Comparison of ENCODE assay signal across 19 cellular contexts in genomic region chr9:69468380-69468779, GRCh38.
DNase-seq lines count a peak whose midpoint lies in the region; ATAC-seq, FAIRE-seq and TF ChIP-seq lines count a peak whose summit lies in the region.
"Had no signal": no experiment of that assay in that cellular context is flagged by ENCODE, and none has a peak within 500 bp of the region (broad histone marks: within the 10 kb centered on the region; RNA-seq: fewer than 3 reads in every experiment).

No MANE protein-coding gene starts in this region.

- WGBS in liver: 32% methylated on average over 1 of the region's 1 CpG
- WGBS in HepG2 (ENCODE audit: low lambda C conversion rate): 4% methylated on average over 1 of the region's 1 CpG
- WGBS in hepatocyte (ENCODE audit: low lambda C conversion rate, missing lambda C conversion rate): 75% methylated on average over 1 of the region's 1 CpG

- H3K79me2 ChIP-seq in HepG2 (ENCODE audit: insufficient read depth, low read length) (no peaks in the 10 kb centered on the region), hepatocyte (no peaks in the 10 kb centered on the region)

- H3K4me1 Mint-ChIP-seq in osteocyte (ENCODE audit: unreplicated experiment): no peaks in the 10 kb centered on the region
- no peaks in the 10 kb centered on the region for H3K4me1 Mint-ChIP-seq in natural killer cell treated with Interleukin-12 subunit alpha and Interleukin-12 subunit beta and Interleukin-15 and Interleukin-18, amount 100 ng/mL, for 72 hours (ENCODE audit: low read depth in 2 of 2)
- H3K4me1 Mint-ChIP-seq in activated CD4-positive, alpha-beta T cell treated with anti-CD3 and anti-CD28 coated beads, Interleukin-2, amount 10 ng/mL, durations not matched to agents 7 days and 5 days: no peaks in the 10 kb centered on the region
- H3K4me1 Mint-ChIP-seq in stimulated activated memory B cell treated with anti-CD40 and anti-IgM and Interleukin-4, amounts not matched to agents 10 μg/mL and 1 μg/mL and 100 μg/mL, for 72 hours: no peaks in the 10 kb centered on the region
- H3K4me1 Mint-ChIP-seq: CD4-positive, alpha-beta memory T cell had no signal

- TF ChIP-seq CTCF in liver (IDR thresholded peaks at IDR 0.05; ENCODE audit: low read depth, low read length, missing input control): no peak
- TF ChIP-seq CTCF in HepG2 (CRISPR knock-in tag; IDR thresholded peaks at IDR 0.05): no peak
- no peak for TF ChIP-seq CTCF in hepatocyte (IDR thresholded peaks at IDR 0.05; ENCODE audit: poor library complexity)
- TF ChIP-seq CTCF in osteocyte (IDR thresholded peaks at IDR 0.05): no peak

- CTCF ChIA-PET in HepG2 (lab: Yijun Ruan, JAX; ENCODE audit: low intra/inter-chr PET ratio, low total read pairs): no interaction called here
- CTCF ChIA-PET in activated CD4-positive, alpha-beta T cell treated with anti-CD3 and anti-CD28 coated beads, Interleukin-2, amount 10 ng/mL, durations not matched to agents 7 days and 5 days (lab: Charles Lee): no interaction called here

- no peaks in the 10 kb centered on the region for H4K20me1 ChIP-seq in HepG2 (ENCODE audit: insufficient read depth, low read length)
- H4K20me1 ChIP-seq in hepatocyte (ENCODE audit: insufficient read depth, poor library complexity, severe bottlenecking): no peaks in the 10 kb centered on the region

- no peaks in the 10 kb centered on the region for H3K36me3 Mint-ChIP-seq in osteocyte (ENCODE audit: unreplicated experiment)
- no peaks in the 10 kb centered on the region for H3K36me3 Mint-ChIP-seq in natural killer cell treated with Interleukin-12 subunit alpha and Interleukin-12 subunit beta and Interleukin-15 and Interleukin-18, amount 100 ng/mL, for 72 hours
- H3K36me3 Mint-ChIP-seq in activated CD4-positive, alpha-beta T cell treated with anti-CD3 and anti-CD28 coated beads, Interleukin-2, amount 10 ng/mL, durations not matched to agents 7 days and 5 days (ENCODE audit: low read depth): no peaks in the 10 kb centered on the region
- no peaks in the 10 kb centered on the region for H3K36me3 Mint-ChIP-seq in stimulated activated memory B cell treated with anti-CD40 and anti-IgM and Interleukin-4, amounts not matched to agents 10 μg/mL and 1 μg/mL and 100 μg/mL, for 72 hours
- H3K36me3 Mint-ChIP-seq: CD14-positive monocyte; CD4-positive, alpha-beta memory T cell had no signal

- intact Hi-C loops in HepG2 (cut with micrococcal nuclease; ENCODE audit: unreplicated experiment): no loop called here

- peaks cover 0 to 5% (median 0%) of the 10 kb centered on the region in 4 donors for H3K36me3 ChIP-seq in liver (ENCODE audit: control insufficient read depth in 4 of 4, insufficient read depth in 3 of 4, low read depth in 1 of 4, low read length in 3 of 4)
- no peaks in the 10 kb centered on the region for H3K36me3 ChIP-seq in HepG2 (replicated peaks in 1 of 2; ENCODE audit: control insufficient read depth in 1 of 2, insufficient read depth in 2 of 2, low read length in 2 of 2)
- no peaks in the 10 kb centered on the region for H3K36me3 ChIP-seq in hepatocyte (replicated peaks; ENCODE audit: insufficient read depth, low read depth)

- H3K4me2 ChIP-seq in HepG2 (ENCODE audit: low read depth, low read length): no peak overlapping the region
- no peak overlapping the region for H3K4me2 ChIP-seq in hepatocyte

- no peak for ATAC-seq in HepG2
- ATAC-seq in natural killer cell treated with Interleukin-12 subunit alpha and Interleukin-12 subunit beta and Interleukin-15 and Interleukin-18, amount 100 ng/mL, for 72 hours: no peak
- ATAC-seq in stimulated activated memory B cell treated with anti-CD40 and anti-IgM and Interleukin-4, amounts not matched to agents 10 μg/mL and 1 μg/mL and 100 μg/mL, for 72 hours: no peak
- ATAC-seq: HCT116 had no signal

- no peaks in the 10 kb centered on the region for H3K9me2 ChIP-seq in hepatocyte (replicated peaks; ENCODE audit: insufficient read depth)

- H3K4me3 Mint-ChIP-seq in osteocyte (ENCODE audit: unreplicated experiment): no peak overlapping the region
- no peak overlapping the region for H3K4me3 Mint-ChIP-seq in natural killer cell treated with Interleukin-12 subunit alpha and Interleukin-12 subunit beta and Interleukin-15 and Interleukin-18, amount 100 ng/mL, for 72 hours
- no peak overlapping the region for H3K4me3 Mint-ChIP-seq in activated CD4-positive, alpha-beta T cell treated with anti-CD3 and anti-CD28 coated beads, Interleukin-2, amount 10 ng/mL, durations not matched to agents 7 days and 5 days
- no peak overlapping the region for H3K4me3 Mint-ChIP-seq in stimulated activated memory B cell treated with anti-CD40 and anti-IgM and Interleukin-4, amounts not matched to agents 10 μg/mL and 1 μg/mL and 100 μg/mL, for 72 hours
- H3K4me3 Mint-ChIP-seq: CD14-positive monocyte; CD4-positive, alpha-beta memory T cell; HFFc6 had no signal

- H3K4me3 ChIP-seq in liver (ENCODE audit: low read depth in 1 of 3, low read length in 3 of 3) (no peak overlapping the region), HepG2 (replicated peaks in 1 of 3; ENCODE audit: insufficient read depth in 1 of 3, low read depth in 2 of 3, low read length in 3 of 3) (no peak overlapping the region), hepatocyte (no peak overlapping the region)

- H3K4me1 ChIP-seq in liver (ENCODE audit: control insufficient read depth in 4 of 4, insufficient read depth in 4 of 4, low read length in 3 of 4): peaks cover 21 to 89% (median 71%) of the 10 kb centered on the region in 4 donors
- H3K4me1 ChIP-seq in HepG2 (ENCODE audit: insufficient read depth, low read length): peaks cover 11% of the 10 kb centered on the region
- peaks cover 36% of the 10 kb centered on the region for H3K4me1 ChIP-seq in hepatocyte (ENCODE audit: insufficient read depth)

- TF ChIP-seq EP300 in HepG2 (IDR thresholded peaks at IDR 0.05; ENCODE audit: low read depth in 2 of 2, low read length in 2 of 2): no peak
- TF ChIP-seq EP300 in HepG2 (CRISPR knock-in tag; IDR thresholded peaks at IDR 0.05; ENCODE audit: borderline replicate concordance): no peak

- DNase-seq in HepG2 (ENCODE audit: low spot score) (no peak), hepatocyte (ENCODE audit: low spot score) (no peak), osteocyte (ENCODE audit: extremely low spot score, unreplicated experiment) (peak; percentile 0)
- DNase-seq in natural killer cell treated with Interleukin-12 subunit alpha and Interleukin-12 subunit beta and Interleukin-15 and Interleukin-18, amount 100 ng/mL, for 72 hours (ENCODE audit: low spot score): no peak
- DNase-seq in activated CD4-positive, alpha-beta T cell treated with anti-CD3 and anti-CD28 coated beads, Interleukin-2, amount 10 ng/mL, durations not matched to agents 7 days and 5 days: no peak
- DNase-seq: BE2C; CD4-positive, alpha-beta memory T cell; DMS153; DMS79; GDM1; GOT3; H7; HFFc6 had no signal

- no peaks in the 10 kb centered on the region for H3K27me3 Mint-ChIP-seq in osteocyte (ENCODE audit: unreplicated experiment)
- peaks cover 6 to 12% of the 10 kb centered on the region in 2 donors for H3K27me3 Mint-ChIP-seq in natural killer cell treated with Interleukin-12 subunit alpha and Interleukin-12 subunit beta and Interleukin-15 and Interleukin-18, amount 100 ng/mL, for 72 hours
- H3K27me3 Mint-ChIP-seq in activated CD4-positive, alpha-beta T cell treated with anti-CD3 and anti-CD28 coated beads, Interleukin-2, amount 10 ng/mL, durations not matched to agents 7 days and 5 days: peaks cover 5% of the 10 kb centered on the region
- no peaks in the 10 kb centered on the region for H3K27me3 Mint-ChIP-seq in stimulated activated memory B cell treated with anti-CD40 and anti-IgM and Interleukin-4, amounts not matched to agents 10 μg/mL and 1 μg/mL and 100 μg/mL, for 72 hours
- H3K27me3 Mint-ChIP-seq: CD4-positive, alpha-beta memory T cell had no signal

- H2AFZ ChIP-seq in HepG2 (ENCODE audit: low read length) (no peak overlapping the region), hepatocyte (no peak overlapping the region)

- TF ChIP-seq RAD21 in liver (IDR thresholded peaks at IDR 0.05) (peak in 1 of 2 donors; percentile 15), HepG2 (CRISPR knock-in tag; IDR thresholded peaks at IDR 0.05) (no peak)

- H3K9me3 ChIP-seq in liver (ENCODE audit: control insufficient read depth in 4 of 4, low read length in 3 of 4): no peaks in the 10 kb centered on the region
- H3K9me3 ChIP-seq in HepG2 (ENCODE audit: low read length): no peaks in the 10 kb centered on the region
- no peaks in the 10 kb centered on the region for H3K9me3 ChIP-seq in hepatocyte (ENCODE audit: low read depth)
- H3K9me3 ChIP-seq: BE2C had no signal

- no peak for TF ChIP-seq POLR2A in HepG2 (IDR thresholded peaks at IDR 0.05; ENCODE audit: insufficient read depth in 1 of 2, low read depth in 2 of 2, low read length in 2 of 2)

- POLR2A ChIA-PET in HepG2 (lab: Yijun Ruan, JAX): no interaction called here
- POLR2A ChIA-PET in activated CD4-positive, alpha-beta T cell treated with anti-CD3 and anti-CD28 coated beads, Interleukin-2, amount 10 ng/mL, durations not matched to agents 7 days and 5 days (lab: Charles Lee): no interaction called here

- FAIRE-seq in HepG2 (lab: Jason Lieb, UNC): no peak
- FAIRE-seq: GM12892, GM18507 had no signal

- no peaks in the 10 kb centered on the region for H3K9me3 Mint-ChIP-seq in osteocyte (ENCODE audit: unreplicated experiment)
- H3K9me3 Mint-ChIP-seq in natural killer cell treated with Interleukin-12 subunit alpha and Interleukin-12 subunit beta and Interleukin-15 and Interleukin-18, amount 100 ng/mL, for 72 hours: no peaks in the 10 kb centered on the region
- no peaks in the 10 kb centered on the region for H3K9me3 Mint-ChIP-seq in activated CD4-positive, alpha-beta T cell treated with anti-CD3 and anti-CD28 coated beads, Interleukin-2, amount 10 ng/mL, durations not matched to agents 7 days and 5 days
- no peaks in the 10 kb centered on the region for H3K9me3 Mint-ChIP-seq in stimulated activated memory B cell treated with anti-CD40 and anti-IgM and Interleukin-4, amounts not matched to agents 10 μg/mL and 1 μg/mL and 100 μg/mL, for 72 hours
- H3K9me3 Mint-ChIP-seq: CD4-positive, alpha-beta memory T cell; HFFc6 had no signal

- H3K27me3 ChIP-seq in liver (ENCODE audit: control insufficient read depth in 4 of 4, insufficient read depth in 4 of 4, low read length in 3 of 4) (no peaks in the 10 kb centered on the region), HepG2 (ENCODE audit: control insufficient read depth in 1 of 2, insufficient read depth in 2 of 2, low read length in 2 of 2) (peaks cover 0 to 18% of the 10 kb centered on the region in 2 experiments; a peak in 3 of 5 replicates), hepatocyte (no peaks in the 10 kb centered on the region)
- H3K27me3 ChIP-seq: BE2C had no signal

- H3K27ac ChIP-seq in liver (ENCODE audit: low read depth in 1 of 2, low read length in 2 of 2) (peak overlapping the region; percentile 84 to 91), HepG2 (ENCODE audit: extremely low read length, insufficient read depth, low read length) (no peak overlapping the region), hepatocyte (peak overlapping the region; percentile 72)

- no peak overlapping the region for H3K27ac Mint-ChIP-seq in osteocyte (ENCODE audit: unreplicated experiment)
- H3K27ac Mint-ChIP-seq in natural killer cell treated with Interleukin-12 subunit alpha and Interleukin-12 subunit beta and Interleukin-15 and Interleukin-18, amount 100 ng/mL, for 72 hours: no peak overlapping the region
- H3K27ac Mint-ChIP-seq in activated CD4-positive, alpha-beta T cell treated with anti-CD3 and anti-CD28 coated beads, Interleukin-2, amount 10 ng/mL, durations not matched to agents 7 days and 5 days: no peak overlapping the region
- no peak overlapping the region for H3K27ac Mint-ChIP-seq in stimulated activated memory B cell treated with anti-CD40 and anti-IgM and Interleukin-4, amounts not matched to agents 10 μg/mL and 1 μg/mL and 100 μg/mL, for 72 hours
- H3K27ac Mint-ChIP-seq: CD4-positive, alpha-beta memory T cell; HFFc6 had no signal

- H3K9ac ChIP-seq in liver (ENCODE audit: low read depth in 1 of 2, low read length in 2 of 2) (no peak overlapping the region), HepG2 (ENCODE audit: insufficient read depth, low read depth, low read length) (no peak overlapping the region)

- in situ Hi-C loops in HepG2 (cut with HindIII; ENCODE audit: extremely low pct_ligation_motif_present, low pct_unique_long_range_greater_than_20kb): no loop called here

- no TSS peak for BruUV-seq in HepG2 (replicated peaks; lab: Mats Ljungman, UMichigan)
